In the genomic region with DNA sequence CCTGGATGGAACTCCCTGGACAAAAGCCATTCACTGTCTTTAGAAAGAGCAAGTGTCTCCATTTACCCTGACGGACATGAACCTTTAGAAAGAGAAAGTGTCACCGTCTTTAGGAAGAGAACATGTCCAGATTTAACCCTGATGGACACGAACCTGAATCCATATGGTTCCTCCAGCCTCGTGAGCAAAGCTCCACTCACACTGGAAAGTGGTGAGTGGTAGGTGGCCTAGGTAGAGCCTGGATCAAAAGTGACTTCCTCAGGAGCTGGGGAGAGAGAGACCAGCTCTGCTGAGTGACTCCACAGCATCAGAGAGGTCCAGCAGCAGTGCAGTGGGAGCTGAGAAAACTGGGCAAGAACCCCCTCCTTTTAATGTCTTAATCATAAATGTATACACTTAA, we compare ENCODE assay signal across 25 cellular contexts.
"Had no signal": no experiment of that assay in that cellular context is flagged by ENCODE, and none has a peak within 500 bp of the region (broad histone marks: within the 10 kb centered on the region; RNA-seq: fewer than 3 reads in every experiment).

No MANE protein-coding gene starts in this region.

- H3K4me1 ChIP-seq: colonic mucosa, esophagus squamous epithelium, foreskin keratinocyte had no signal

- H3K4me3 Mint-ChIP-seq: dendritic cell treated with granulocyte-macrophage colony-stimulating factor and Interleukin-4, amounts not matched to agents 40 ng/mL and 50 ng/mL, for 4 days; effector memory CD8-positive, alpha-beta T cell; endodermal cell had no signal

- H3K4me3 ChIP-seq: colonic mucosa, coronary artery, dorsolateral prefrontal cortex, esophagus muscularis mucosa, esophagus squamous epithelium, gastrocnemius medialis, gastroesophageal sphincter, heart left ventricle, heart right ventricle had no signal

- H3K9me3 Mint-ChIP-seq: dendritic cell treated with granulocyte-macrophage colony-stimulating factor and Interleukin-4, amounts not matched to agents 40 ng/mL and 50 ng/mL, for 4 days; endodermal cell had no signal

- H3K27me3 ChIP-seq: colonic mucosa, esophagus muscularis mucosa, foreskin keratinocyte, gastrocnemius medialis, gastroesophageal sphincter had no signal

- H3K9me3 ChIP-seq: colonic mucosa, esophagus muscularis mucosa, esophagus squamous epithelium, gastrocnemius medialis, gastroesophageal sphincter, heart left ventricle, heart right ventricle had no signal

- DNase-seq: colonic mucosa; cortex of kidney; dermis blood vessel endothelial cell; dorsolateral prefrontal cortex; effector CD4-positive, alpha-beta T cell; effector CD8-positive, alpha-beta T cell; effector memory CD4-positive, alpha-beta T cell; effector memory CD8-positive, alpha-beta T cell; endodermal cell; erythroblast; esophagus squamous epithelium; foreskin fibroblast; foreskin keratinocyte; foreskin melanocyte; gastrocnemius medialis; glutamatergic neuron; head of caudate nucleus; heart left ventricle; heart right ventricle had no signal

- ATAC-seq: effector memory CD8-positive, alpha-beta T cell; esophagus mucosa; foreskin keratinocyte; gastrocnemius medialis; gastroesophageal sphincter; heart left ventricle; heart right ventricle had no signal

- H3K4me1 Mint-ChIP-seq: endodermal cell had no signal

- H3K27ac ChIP-seq: colonic mucosa, coronary artery, dorsolateral prefrontal cortex, epithelial cell of prostate, esophagus muscularis mucosa, esophagus squamous epithelium, foreskin keratinocyte, gastrocnemius medialis, gastroesophageal sphincter, heart left ventricle, heart right ventricle had no signal

- H3K27ac Mint-ChIP-seq: dendritic cell treated with granulocyte-macrophage colony-stimulating factor and Interleukin-4, amounts not matched to agents 40 ng/mL and 50 ng/mL, for 4 days; effector memory CD8-positive, alpha-beta T cell; endodermal cell had no signal

- H3K36me3 ChIP-seq: colonic mucosa, esophagus muscularis mucosa, esophagus squamous epithelium, gastrocnemius medialis, gastroesophageal sphincter, heart left ventricle, heart right ventricle had no signal
